Comparison of ENCODE assay signal across 8 cellular contexts in the genomic region with DNA sequence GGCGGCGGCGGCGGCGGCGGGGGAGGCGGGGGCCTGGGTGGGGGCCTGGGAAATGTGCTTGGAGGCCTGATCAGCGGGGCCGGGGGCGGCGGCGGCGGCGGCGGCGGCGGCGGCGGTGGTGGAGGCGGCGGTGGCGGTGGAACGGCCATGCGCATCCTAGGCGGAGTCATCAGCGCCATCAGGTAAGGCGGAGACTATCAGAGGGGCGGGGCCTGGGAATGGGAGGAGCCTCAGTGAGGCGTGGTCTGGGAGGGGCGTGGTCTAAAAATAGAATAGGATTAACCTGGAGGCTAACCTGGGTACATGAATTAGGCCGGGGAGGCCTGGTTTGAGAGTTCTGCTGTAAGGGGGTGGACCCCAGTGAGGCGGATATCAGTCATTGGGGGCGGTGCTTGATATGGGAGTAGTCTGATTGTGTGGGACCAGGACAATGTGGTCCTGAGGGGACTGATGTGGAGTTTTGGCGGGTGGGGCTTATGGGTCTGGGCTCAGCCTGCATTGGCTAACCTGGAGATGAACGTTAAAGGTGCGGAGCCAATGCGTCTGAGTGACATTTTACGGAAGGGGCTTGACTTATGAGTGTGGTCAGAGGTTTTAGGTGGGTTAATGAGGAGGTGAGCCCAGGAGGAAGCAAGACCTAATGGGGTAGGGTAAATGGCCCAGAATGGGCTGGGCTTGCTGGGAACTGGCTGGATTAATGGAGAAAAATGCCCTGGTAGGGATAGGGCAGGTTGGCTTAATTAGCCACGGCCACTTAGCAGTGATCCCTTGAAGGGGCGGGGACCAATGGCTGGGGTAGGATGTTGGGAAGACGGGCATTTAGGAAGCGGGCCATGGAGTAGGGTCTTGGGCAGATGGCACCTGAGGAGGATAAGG. TPM values are rescaled to one million over a fixed set of nuclear protein-coding genes. Genes with fewer than 3 reads are reported as not detected.
A peak's percentile ranks its signal among the peaks of the same experiment; 100 is the strongest.
DNase-seq lines count a peak whose midpoint lies in the region; ATAC-seq, FAIRE-seq and TF ChIP-seq lines count a peak whose summit lies in the region.

No MANE protein-coding gene starts in this region.

- H3K9me3 ChIP-seq in kidney (ENCODE audit: control insufficient read depth in 1 of 2, low read length in 2 of 2), result no peaks in the 10 kb centered on the region

- peak overlapping the region; percentile 81 to 100 for H3K4me3 ChIP-seq in kidney (ENCODE audit: low read length in 2 of 2)

- in situ Hi-C loops in GM13976 (cut with MboI; ENCODE audit: low sequenced_read_pairs, unreplicated experiment), result no loop called here

- H3K9ac ChIP-seq in kidney (ENCODE audit: low read length in 2 of 2), result no peak overlapping the region

- ATAC-seq in HG03280 (IDR thresholded peaks at IDR 0.05; ENCODE audit: unreplicated experiment), result peak; percentile 65
- no peak for ATAC-seq in HG02973 (IDR thresholded peaks at IDR 0.05; ENCODE audit: unreplicated experiment)

- H3K27ac ChIP-seq in kidney (ENCODE audit: low read depth in 2 of 2, low read length in 2 of 2), result peak overlapping the region; percentile 99 to 100

- TF ChIP-seq CTCF in GM13976 (IDR thresholded peaks at IDR 0.05; ENCODE audit: borderline replicate concordance, control extremely low read depth, extremely low read depth, insufficient read depth, missing control alignments) (no peak), kidney (IDR thresholded peaks at IDR 0.05; ENCODE audit: borderline replicate concordance, extremely low read depth, insufficient read depth) (no peak)

- intact Hi-C loops in kidney (cut with DNase I), result no loop called here

- peak; percentile 95 for DNase-seq in GM13976 (ENCODE audit: low spot score)
- peak; percentile 42 for DNase-seq in NCI-H446 treated with DMSO at 0.1 percent for 48 hours (lab: John Stamatoyannopoulos, UW)
- DNase-seq in activated CD4-positive, alpha-beta T cell treated with anti-CD3 and anti-CD28 coated beads for 1 hour, result peak; percentile 86
- DNase-seq in cerebellar cortex (ENCODE audit: low spot score), result peak; percentile 89
- peak; percentile 95 for DNase-seq in kidney
- DNase-seq in stimulated activated CD4-positive, alpha-beta T cell treated with anti-CD3 and anti-CD28 coated beads, Interleukin-12 subunit alpha, Interleukin-12 subunit beta, amount 100 ng/mL, for 48 hours (ENCODE audit: low read depth in 2 of 3, low spot score in 1 of 3), result peak; percentile 80 to 98 (median 92)

- FAIRE-seq in kidney (lab: Jason Lieb, UNC), result no peak

- peaks cover 21 to 26% of the 10 kb centered on the region in 2 donors for H3K36me3 ChIP-seq in kidney (ENCODE audit: control insufficient read depth in 1 of 2, insufficient read depth in 2 of 2, low read length in 2 of 2)

- peaks cover 7 to 8% of the 10 kb centered on the region in 2 donors for H3K4me1 ChIP-seq in kidney (ENCODE audit: control insufficient read depth in 1 of 2, insufficient read depth in 1 of 2, low read depth in 1 of 2, low read length in 2 of 2)

RNA-seq across cellular contexts. Expression of a gene that starts 1.4 kb away (rescaled TPM):
- total RNA-seq in kidney, result 861 TPM
- polyA plus RNA-seq in kidney (ENCODE audit: insufficient read depth, low read depth, low replicate concordance), result 1,098 TPM

RNA-seq across cellular contexts. Expression of a gene that starts 11.0 kb away (rescaled TPM):
- total RNA-seq in kidney, result 56.2 TPM
- 199 TPM for polyA plus RNA-seq in kidney (ENCODE audit: insufficient read depth, low read depth, low replicate concordance)

RNA-seq across cellular contexts. Expression of a gene that starts 26.0 kb away (rescaled TPM):
- 144 TPM for total RNA-seq in kidney
- 242 TPM for polyA plus RNA-seq in kidney (ENCODE audit: insufficient read depth, low read depth, low replicate concordance)

RNA-seq across cellular contexts. Expression of a gene that starts 26.6 kb away (rescaled TPM):
- total RNA-seq in kidney, result 59.9 TPM
- 119 TPM for polyA plus RNA-seq in kidney (ENCODE audit: insufficient read depth, low read depth, low replicate concordance)

RNA-seq across cellular contexts. Expression of a gene that starts 30.3 kb away (rescaled TPM):
- total RNA-seq in kidney, result not detected
- not detected for polyA plus RNA-seq in kidney (ENCODE audit: insufficient read depth, low read depth, low replicate concordance)

Comparison
In these comparisons a context has a peak if more than half of its experiments do, and no peak if none do; other contexts are left out.
1. DNase-seq: peak in every context shown above with its lines; median percentile 95 in GM13976; 95 in kidney; 92 in stimulated activated CD4-positive, alpha-beta T cell treated with anti-CD3 and anti-CD28 coated beads, Interleukin-12 subunit alpha, Interleukin-12 subunit beta, amount 100 ng/mL, for 48 hours; 89 in cerebellar cortex; 86 in activated CD4-positive, alpha-beta T cell treated with anti-CD3 and anti-CD28 coated beads for 1 hour; 42 in NCI-H446 treated with DMSO at 0.1 percent for 48 hours.